In the genomic region with DNA sequence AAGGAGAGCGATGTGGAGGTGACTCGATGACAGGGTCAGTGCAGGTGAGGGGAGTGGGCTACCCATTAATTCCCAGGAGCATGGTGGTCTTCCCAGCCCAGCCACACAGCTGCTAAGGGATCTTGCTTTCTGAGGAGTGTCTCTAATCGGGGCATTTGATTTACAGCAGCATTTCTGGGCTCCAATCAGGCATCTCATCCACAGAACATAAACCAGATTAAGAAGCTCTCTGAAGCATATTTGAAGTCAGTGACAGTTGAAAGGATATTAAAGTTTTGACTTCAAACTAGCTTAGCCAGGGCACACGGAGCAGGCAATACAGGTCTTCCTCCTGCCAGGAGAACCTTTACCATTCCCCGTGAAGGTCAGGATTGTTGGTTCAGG, we compare ENCODE assay signal across 13 cellular contexts. TPM values are rescaled to one million over a fixed set of nuclear protein-coding genes. Genes with fewer than 3 reads are reported as not detected.
DNase-seq lines count a peak whose midpoint lies in the region; ATAC-seq and TF ChIP-seq lines count a peak whose summit lies in the region.
"Had no signal": no experiment of that assay in that cellular context is flagged by ENCODE, and none has a peak within 500 bp of the region (broad histone marks: within the 10 kb centered on the region; RNA-seq: fewer than 3 reads in every experiment).

No MANE protein-coding gene starts in this region.

- peaks cover 92% of the 10 kb centered on the region for H3K4me1 Mint-ChIP-seq in stimulated activated naive CD8-positive, alpha-beta T cell treated with anti-CD3 and anti-CD28 coated beads, Interleukin-15, Interleukin-2, amounts not matched to agents 100 ng/mL and 50 ng/mL, for 24 hours (ENCODE audit: low read depth)
- peaks cover 64% of the 10 kb centered on the region for H3K4me1 Mint-ChIP-seq in activated CD8-positive, alpha-beta T cell treated with anti-CD3 and anti-CD28 coated beads for 36 hours (ENCODE audit: low read depth)
- H3K4me1 Mint-ChIP-seq in Calu3 (ENCODE audit: low read depth, unreplicated experiment), result peaks cover 20% of the 10 kb centered on the region

- H3K27me3 Mint-ChIP-seq in stimulated activated naive CD8-positive, alpha-beta T cell treated with anti-CD3 and anti-CD28 coated beads, Interleukin-15, Interleukin-2, amounts not matched to agents 100 ng/mL and 50 ng/mL, for 24 hours, result no peaks in the 10 kb centered on the region
- H3K27me3 Mint-ChIP-seq in activated CD8-positive, alpha-beta T cell treated with anti-CD3 and anti-CD28 coated beads for 36 hours, result no peaks in the 10 kb centered on the region
- peaks cover 70% of the 10 kb centered on the region for H3K27me3 Mint-ChIP-seq in Calu3 (ENCODE audit: unreplicated experiment)

- H3K36me3 Mint-ChIP-seq in stimulated activated naive CD8-positive, alpha-beta T cell treated with anti-CD3 and anti-CD28 coated beads, Interleukin-15, Interleukin-2, amounts not matched to agents 100 ng/mL and 50 ng/mL, for 24 hours (ENCODE audit: low read depth), result no peaks in the 10 kb centered on the region
- peaks cover 9% of the 10 kb centered on the region for H3K36me3 Mint-ChIP-seq in activated CD8-positive, alpha-beta T cell treated with anti-CD3 and anti-CD28 coated beads for 36 hours (ENCODE audit: low read depth)
- H3K36me3 Mint-ChIP-seq in Calu3 (ENCODE audit: insufficient read depth, unreplicated experiment), result no peaks in the 10 kb centered on the region

- intact Hi-C loops in activated CD8-positive, alpha-beta T cell treated with anti-CD3 and anti-CD28 coated beads for 36 hours (cut with micrococcal nuclease), result loop anchor here (2.0 to 5.0 kb wide), 2 partner anchors 21 to 39 kb away; partner anchors contain the start of gene ZNF831
- intact Hi-C loops in testis (cut with DNase I; ENCODE audit: low total_unique reads) (no loop called here), Calu3 (cut with micrococcal nuclease; ENCODE audit: unreplicated experiment) (no loop called here)

- WGBS in testis, 2 donors, result 74 to 80% methylated on average over 5 of the region's 5 CpGs

- ATAC-seq in stimulated activated naive CD8-positive, alpha-beta T cell treated with anti-CD3 and anti-CD28 coated beads, Interleukin-15, Interleukin-2, amounts not matched to agents 100 U/mL and 50 U/mL, for 24 hours, result no peak
- no peak for ATAC-seq in activated CD8-positive, alpha-beta T cell treated with anti-CD3 and anti-CD28 coated beads for 36 hours
- ATAC-seq in GM21423 (IDR thresholded peaks at IDR 0.05; ENCODE audit: unreplicated experiment) (no peak), left lobe of liver (no peak)

- no peaks in the 10 kb centered on the region for H3K9me3 Mint-ChIP-seq in stimulated activated naive CD8-positive, alpha-beta T cell treated with anti-CD3 and anti-CD28 coated beads, Interleukin-15, Interleukin-2, amounts not matched to agents 100 ng/mL and 50 ng/mL, for 24 hours
- peaks cover 10% of the 10 kb centered on the region for H3K9me3 Mint-ChIP-seq in activated CD8-positive, alpha-beta T cell treated with anti-CD3 and anti-CD28 coated beads for 36 hours
- H3K9me3 Mint-ChIP-seq in Calu3 (ENCODE audit: low read depth, unreplicated experiment), result peaks cover 8% of the 10 kb centered on the region

- H3K4me3 ChIP-seq in mononuclear cell (ENCODE audit: low read length), result peak overlapping the region; percentile 7
- no peak overlapping the region for H3K4me3 ChIP-seq in testis
- H3K4me3 ChIP-seq: cardiac muscle cell, mucosa of descending colon had no signal

- H3K4me1 ChIP-seq in mononuclear cell (ENCODE audit: insufficient read depth, low read length) (peaks cover 54% of the 10 kb centered on the region), testis (peaks cover 6% of the 10 kb centered on the region)

- DNase-seq in stimulated activated naive CD8-positive, alpha-beta T cell treated with anti-CD3 and anti-CD28 coated beads, Interleukin-15, Interleukin-2, amounts not matched to agents 100 U/mL and 50 U/mL, for 24 hours, result no peak
- DNase-seq in activated CD8-positive, alpha-beta T cell treated with anti-CD3 and anti-CD28 coated beads for 36 hours, result no peak
- no peak for DNase-seq in testis
- no peak for DNase-seq in Calu3
- no peak for DNase-seq in left lobe of liver (ENCODE audit: low spot score)
- DNase-seq: Kasumi-1, kidney glomerular epithelial cell, mucosa of descending colon, SHP77 had no signal

- H3K27ac ChIP-seq in testis, result no peak overlapping the region
- H3K27ac ChIP-seq: cardiac muscle cell had no signal

- BruUV-seq in Calu3 (replicated peaks; lab: Mats Ljungman, UMichigan), result no TSS peak

- no peaks in the 10 kb centered on the region for H3K27me3 ChIP-seq in mononuclear cell (ENCODE audit: insufficient read depth, low read length)
- no peaks in the 10 kb centered on the region for H3K27me3 ChIP-seq in testis
- H3K27me3 ChIP-seq: cardiac muscle cell had no signal

- H3K9me3 ChIP-seq in mononuclear cell (ENCODE audit: low read depth, low read length) (no peaks in the 10 kb centered on the region), testis (no peaks in the 10 kb centered on the region)
- H3K9me3 ChIP-seq: mucosa of descending colon had no signal

- peak overlapping the region; percentile 97 for H3K27ac Mint-ChIP-seq in stimulated activated naive CD8-positive, alpha-beta T cell treated with anti-CD3 and anti-CD28 coated beads, Interleukin-15, Interleukin-2, amounts not matched to agents 100 ng/mL and 50 ng/mL, for 24 hours
- H3K27ac Mint-ChIP-seq in activated CD8-positive, alpha-beta T cell treated with anti-CD3 and anti-CD28 coated beads for 36 hours, result peak overlapping the region; percentile 97
- H3K27ac Mint-ChIP-seq in Calu3 (ENCODE audit: unreplicated experiment), result no peak overlapping the region

- POLR2A ChIA-PET in activated CD8-positive, alpha-beta T cell treated with anti-CD3 and anti-CD28 coated beads for 36 hours (lab: Charles Lee), result interaction anchor here (0.6 to 6.6 kb wide), 13 partner anchors 11 to 166 kb away, joined by 3 to 44 read pairs (median 4); partner anchors contain the start of genes ATP5F1E and ZNF831

- TF ChIP-seq POLR2A in testis (IDR thresholded peaks at IDR 0.05), result no peak

- peak overlapping the region; percentile 80 for H3K4me3 Mint-ChIP-seq in stimulated activated naive CD8-positive, alpha-beta T cell treated with anti-CD3 and anti-CD28 coated beads, Interleukin-15, Interleukin-2, amounts not matched to agents 100 ng/mL and 50 ng/mL, for 24 hours
- peak overlapping the region; percentile 70 for H3K4me3 Mint-ChIP-seq in activated CD8-positive, alpha-beta T cell treated with anti-CD3 and anti-CD28 coated beads for 36 hours
- H3K4me3 Mint-ChIP-seq in Calu3 (ENCODE audit: low read depth, unreplicated experiment), result no peak overlapping the region

- TF ChIP-seq CTCF in activated CD8-positive, alpha-beta T cell treated with anti-CD3 and anti-CD28 coated beads for 36 hours (IDR thresholded peaks at IDR 0.05), result no peak
- TF ChIP-seq CTCF in testis (IDR thresholded peaks at IDR 0.05), result no peak
- TF ChIP-seq CTCF in Calu3 (IDR thresholded peaks at IDR 0.05; ENCODE audit: unreplicated experiment), result no peak

- no peaks in the 10 kb centered on the region for H3K36me3 ChIP-seq in testis (ENCODE audit: low read depth, missing control alignments)
- H3K36me3 ChIP-seq: cardiac muscle cell had no signal

- CTCF ChIA-PET in activated CD8-positive, alpha-beta T cell treated with anti-CD3 and anti-CD28 coated beads for 36 hours (lab: Charles Lee), result interaction anchor here (0.9 to 6.9 kb wide), 12 partner anchors 13 to 99 kb away, joined by 3 to 36 read pairs (median 6); no protein-coding TSS in a partner anchor
- CTCF ChIA-PET in Calu3 (lab: Charles Lee), result no interaction called here

RNA-seq across cellular contexts. Expression of gene ZNF831, which starts 40.0 kb away (rescaled TPM):
- total RNA-seq in activated CD8-positive, alpha-beta T cell treated with anti-CD3 and anti-CD28 coated beads for 36 hours, result 10 to 100 TPM; 10.9 to 11.9 TPM
- total RNA-seq in mononuclear cell (19.8 TPM), testis (1 to 10 TPM; 4.0 to 4.8 TPM), Calu3 (2022) (not detected in 2 replicates), left lobe of liver (0.05 TPM)
- 0.99 TPM for polyA plus RNA-seq in testis (ENCODE audit: insufficient read depth, low read depth, low replicate concordance)
- total RNA-seq: cardiac muscle cell had no signal
- polyA plus RNA-seq: cardiac muscle cell had no signal
